9 cellular contexts compared by ENCODE assay signal in the genomic region with DNA sequence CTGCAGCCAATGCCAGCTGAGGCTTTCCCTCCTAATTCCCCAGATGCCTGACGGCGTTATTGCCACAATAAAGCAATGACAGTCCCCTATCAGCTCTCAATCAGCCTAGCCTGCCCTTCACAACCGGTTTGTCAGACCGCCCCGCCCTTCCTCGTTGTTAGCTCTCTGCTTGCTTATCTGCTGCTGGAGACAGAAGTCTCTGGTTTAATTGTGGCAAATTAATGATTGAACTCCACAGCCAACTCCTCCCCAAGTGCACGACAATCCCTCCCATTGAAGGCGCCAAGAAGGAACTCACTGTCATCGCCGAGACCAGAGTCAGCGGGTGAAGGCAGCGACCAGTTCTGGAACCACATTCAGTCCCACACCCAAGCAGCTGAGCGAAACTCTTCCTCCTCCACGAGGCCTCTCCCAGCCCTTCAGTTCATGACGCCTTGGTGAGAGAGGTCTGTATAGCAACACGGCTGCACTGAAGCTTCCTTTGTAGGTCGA.
DNase-seq lines count a peak whose midpoint lies in the region; ATAC-seq and TF ChIP-seq lines count a peak whose summit lies in the region.
"Had no signal": no experiment of that assay in that cellular context is flagged by ENCODE, and none has a peak within 500 bp of the region (broad histone marks: within the 10 kb centered on the region; RNA-seq: fewer than 3 reads in every experiment).

No MANE protein-coding gene starts in this region.

- ATAC-seq in HG02943 (IDR thresholded peaks at IDR 0.05; ENCODE audit: low read depth, unreplicated experiment) (peak; percentile 72), HG02938 (IDR thresholded peaks at IDR 0.05; ENCODE audit: unreplicated experiment) (no peak)

- peaks cover 2% of the 10 kb centered on the region for H3K27me3 Mint-ChIP-seq in glutamatergic neuron (ENCODE audit: unreplicated experiment)

- H3K4me3 ChIP-seq in GM12865 (ENCODE audit: low read depth, low read length): no peak overlapping the region

- H3K9me3 Mint-ChIP-seq in glutamatergic neuron (ENCODE audit: unreplicated experiment): peaks cover 4% of the 10 kb centered on the region

- peak; percentile 30 for DNase-seq in GM12865 (ENCODE audit: low read depth)
- DNase-seq in SK-N-DZ (ENCODE audit: low spot score): peak; percentile 73
- peak; percentile 67 for DNase-seq in epithelial cell of prostate (ENCODE audit: low read depth, low spot score)
- peak; percentile 10 for DNase-seq in stimulated activated naive CD4-positive, alpha-beta T cell treated with Interleukin-2 at 50 U/mL for 16 hours (lab: John Stamatoyannopoulos, UW)
- no peak for DNase-seq in glutamatergic neuron
- DNase-seq in SHP77 treated with DMSO at 0.1 percent for 48 hours (lab: John Stamatoyannopoulos, UW): no peak

- H3K4me3 Mint-ChIP-seq in glutamatergic neuron (ENCODE audit: unreplicated experiment): no peak overlapping the region

- no peak overlapping the region for H3K27ac Mint-ChIP-seq in glutamatergic neuron (ENCODE audit: unreplicated experiment)

- H3K4me1 Mint-ChIP-seq in glutamatergic neuron (ENCODE audit: low read depth, unreplicated experiment): peaks cover 5% of the 10 kb centered on the region

- H3K27ac ChIP-seq in epithelial cell of prostate: peak overlapping the region; percentile 66
- H3K27ac ChIP-seq: dorsolateral prefrontal cortex had no signal

- H3K36me3 Mint-ChIP-seq in glutamatergic neuron (ENCODE audit: unreplicated experiment): no peaks in the 10 kb centered on the region

- no peak for TF ChIP-seq CTCF in GM12865 (IDR thresholded peaks at IDR 0.05; ENCODE audit: insufficient read depth, low read depth, low read length, missing control alignments)
- no peak for TF ChIP-seq CTCF in glutamatergic neuron (IDR thresholded peaks at IDR 0.05; ENCODE audit: partially characterized antibody, unreplicated experiment)

Comparison
In these comparisons a context has a peak if more than half of its experiments do, and no peak if none do; other contexts are left out.
1. DNase-seq: peak in GM12865 (single experiment), SK-N-DZ (single experiment), epithelial cell of prostate (single experiment) and stimulated activated naive CD4-positive, alpha-beta T cell treated with Interleukin-2 at 50 U/mL for 16 hours (single experiment); none in glutamatergic neuron (single experiment) and SHP77 treated with DMSO at 0.1 percent for 48 hours (single experiment).